In genomic region chr7:131629203-131629871, GRCh38 we compare ENCODE assay signal across 13 cellular contexts.
DNase-seq lines count a peak whose midpoint lies in the region; ATAC-seq, FAIRE-seq and TF ChIP-seq lines count a peak whose summit lies in the region.
"Had no signal": no experiment of that assay in that cellular context is flagged by ENCODE, and none has a peak within 500 bp of the region (broad histone marks: within the 10 kb centered on the region; RNA-seq: fewer than 3 reads in every experiment).

No MANE protein-coding gene starts in this region.

- H3K4me2 ChIP-seq in H1 (ENCODE audit: insufficient read depth in 1 of 2, low read depth in 2 of 2, low read length in 2 of 2): no peak overlapping the region

- peak overlapping the region; percentile 94; the same call in 1 of the 2 replicates for H2BK12ac ChIP-seq in H1 (ENCODE audit: low read depth, low read length)

- H3K9me3 ChIP-seq in H1 (ENCODE audit: insufficient read depth in 2 of 2, low read depth in 1 of 2, low read length in 1 of 2): no peaks in the 10 kb centered on the region
- no peaks in the 10 kb centered on the region for H3K9me3 ChIP-seq in lower lobe of right lung
- H3K9me3 ChIP-seq in transverse colon: no peaks in the 10 kb centered on the region
- H3K9me3 ChIP-seq in spleen: no peaks in the 10 kb centered on the region

- H3K79me2 ChIP-seq in H1 (ENCODE audit: control insufficient read depth in 1 of 2, insufficient read depth in 2 of 2, low read length in 2 of 2): no peaks in the 10 kb centered on the region

- no peak for TF ChIP-seq CTCF in H1 (IDR thresholded peaks at IDR 0.05; ENCODE audit: control extremely low read depth in 1 of 3, insufficient read depth in 1 of 3, low read depth in 1 of 3, low read length in 3 of 3)
- no peak for TF ChIP-seq CTCF in lower lobe of right lung (IDR thresholded peaks at IDR 0.05)
- no peak for TF ChIP-seq CTCF in transverse colon (IDR thresholded peaks at IDR 0.05)
- TF ChIP-seq CTCF in spleen (IDR thresholded peaks at IDR 0.05 in 8 of 11, conservative IDR thresholded peaks at IDR 0.05 in 3 of 11): no peak

- H3K23me2 ChIP-seq in H1 (ENCODE audit: low read depth, low read length): no peaks in the 10 kb centered on the region

- 87% methylated on average over 12 of the region's 14 CpGs; no CpG with 5 or more reads in 1 of the 2 experiments for WGBS in H1 (ENCODE audit: extremely low coverage in 1 of 2, insufficient coverage in 1 of 2, insufficient read length in 1 of 2, insufficient replicate concordance in 2 of 2, low coverage in 1 of 2, low lambda C conversion rate in 2 of 2, missing lambda C conversion rate in 1 of 2), 2 experiments
- 70% methylated on average over 13 of the region's 14 CpGs; no CpG with 5 or more reads in 1 of the 2 donors for WGBS in transverse colon (ENCODE audit: low coverage in 1 of 2), 2 donors
- 57 to 88% (median 63%) methylated on average over 11 to 14 of the region's 14 CpGs for WGBS in spleen, 5 donors

- no peak for TF ChIP-seq RAD21 in H1 (IDR thresholded peaks at IDR 0.05 in 1 of 2, conservative IDR thresholded peaks at IDR 0.05 in 1 of 2; ENCODE audit: low read depth in 2 of 2, low read length in 2 of 2)

- in situ Hi-C loops in transverse colon (cut with MboI; ENCODE audit: low pct_ligation_motif_present in 1 of 4, low pct_unique_long_range_greater_than_20kb in 1 of 4, low sequenced_read_pairs in 3 of 4): no loop called here

- H2BK120ac ChIP-seq in H1 (replicated peaks; ENCODE audit: low read depth, low read length): no peak overlapping the region

- H2BK20ac ChIP-seq in H1 (ENCODE audit: low read length): peak overlapping the region; percentile 66; the same call in 1 of the 2 replicates

- peak overlapping the region; percentile 60 for H4K8ac ChIP-seq in H1 (ENCODE audit: extremely low read depth, insufficient read depth, low read length)

- peak overlapping the region; percentile 80 for H2BK5ac ChIP-seq in H1 (ENCODE audit: low read depth, low read length)

- H3K14ac ChIP-seq in H1 (ENCODE audit: insufficient read length): no peak overlapping the region

- ATAC-seq in lower lobe of right lung: peak in 1 of 2 donors; percentile 30
- no peak for ATAC-seq in HG02759 (IDR thresholded peaks at IDR 0.05; ENCODE audit: unreplicated experiment)

- CTCF ChIA-PET in H1 (lab: Charles Lee; ENCODE audit: partially characterized antibody): interaction anchor here (0.8 to 11.7 kb wide), 6 partner anchors 15 to 84 kb away, joined by 3 to 93 read pairs (median 8); no protein-coding TSS in a partner anchor

- H2AK5ac ChIP-seq in H1 (ENCODE audit: low read depth, low read length): no peak overlapping the region; the same call in 1 of the 2 replicates

- no peaks in the 10 kb centered on the region for H3K79me1 ChIP-seq in H1 (ENCODE audit: low read depth, low read length)

- H3K4ac ChIP-seq in H1 (replicated peaks; ENCODE audit: insufficient read length, low read depth, low read length): peak overlapping the region; percentile 19

- H3K4me1 ChIP-seq in H1 (replicated peaks in 1 of 4; ENCODE audit: control insufficient read depth in 3 of 4, insufficient read depth in 4 of 4, low read length in 3 of 4) (peaks cover 3 to 18% (median 13%) of the 10 kb centered on the region in 4 experiments; a peak in 6 of 7 replicates), lower lobe of right lung (peaks cover 42% of the 10 kb centered on the region), transverse colon (no peaks in the 10 kb centered on the region), spleen (peaks cover 0 to 47% (median 15%) of the 10 kb centered on the region in 6 donors)

- H3K23ac ChIP-seq in H1 (ENCODE audit: insufficient read length): no peak overlapping the region

- peak overlapping the region; percentile 91 for H4K91ac ChIP-seq in H1 (replicated peaks; ENCODE audit: insufficient read length, low read length)

- intact Hi-C loops in lower lobe of right lung (cut with DNase I): no loop called here
- intact Hi-C loops in transverse colon (cut with DNase I; ENCODE audit: low total_unique reads): no loop called here
- intact Hi-C loops in spleen (cut with DNase I; ENCODE audit: low total_unique reads): no loop called here

- no peaks in the 10 kb centered on the region for H3K36me3 ChIP-seq in H1 (ENCODE audit: control insufficient read depth in 2 of 4, insufficient read depth in 4 of 4, low read length in 3 of 4)
- no peaks in the 10 kb centered on the region for H3K36me3 ChIP-seq in lower lobe of right lung
- H3K36me3 ChIP-seq in transverse colon: no peaks in the 10 kb centered on the region
- H3K36me3 ChIP-seq in spleen: no peaks in the 10 kb centered on the region

- no peak for FAIRE-seq in H1 (lab: Jason Lieb, UNC)

- H3K9ac ChIP-seq in H1 (replicated peaks in 1 of 4; ENCODE audit: extremely low read depth in 1 of 4, low read depth in 3 of 4, low read length in 3 of 4): no peak overlapping the region

- POLR2A ChIA-PET in H1 (lab: Charles Lee; ENCODE audit: partially characterized antibody): interaction anchor here (1.0 to 2.1 kb wide), 4 partner anchors 22 to 109 kb away, joined by 3 to 5 read pairs (median 4); no protein-coding TSS in a partner anchor

- H3K4me3 ChIP-seq in H1 (ENCODE audit: extremely low read depth in 1 of 4, insufficient read depth in 2 of 4, low read depth in 3 of 4, low read length in 4 of 4) (no peak overlapping the region), lower lobe of right lung (no peak overlapping the region), transverse colon (no peak overlapping the region), spleen (no peak overlapping the region)
- H3K4me3 ChIP-seq: skin epidermis had no signal

- H3K18ac ChIP-seq in H1 (ENCODE audit: extremely low read depth, low read length): peak overlapping the region; percentile 62

- H3K27me3 ChIP-seq in H1 (replicated peaks in 1 of 4; ENCODE audit: control insufficient read depth in 3 of 4, extremely low read depth in 1 of 4, insufficient read depth in 3 of 4, low read length in 3 of 4) (no peaks in the 10 kb centered on the region), lower lobe of right lung (ENCODE audit: low read depth) (peaks cover 4% of the 10 kb centered on the region), transverse colon (no peaks in the 10 kb centered on the region), spleen (replicated peaks in 1 of 7) (peaks cover 0 to 9% (median 0%) of the 10 kb centered on the region in 7 donors)

- H2BK15ac ChIP-seq in H1 (ENCODE audit: low read length): peak overlapping the region; percentile 14; the same call in 1 of the 2 replicates

- DNase-seq in A172 (ENCODE audit: low spot score): peak; percentile 93
- DNase-seq in LHCN-M2 (ENCODE audit: low read depth): peak; percentile 63
- DNase-seq in H1 (ENCODE audit: low read depth in 1 of 2, low spot score in 2 of 2): no peak
- no peak for DNase-seq in lower lobe of right lung
- DNase-seq in transverse colon: no peak
- no peak for DNase-seq in NOMO-1 treated with dmso at 0.1 percent for 144 hours (lab: John Stamatoyannopoulos, UW; ENCODE audit: unreplicated experiment)
- no peak for DNase-seq in spleen
- DNase-seq: activated T-cell treated with anti-CD3 and anti-CD28 coated beads, Interleukin-2, amount 50 U/mL, for 48 hours; DND-41; NCI-H1930 had no signal

- H2AFZ ChIP-seq in H1 (ENCODE audit: low read length): no peak overlapping the region

- no peak overlapping the region for H3K56ac ChIP-seq in H1 (replicated peaks; ENCODE audit: insufficient read length, low read depth, low read length)

- H4K20me1 ChIP-seq in H1 (replicated peaks in 1 of 2; ENCODE audit: control insufficient read depth in 1 of 2, insufficient read depth in 2 of 2, low read length in 2 of 2): no peaks in the 10 kb centered on the region

- H3K27ac ChIP-seq in H1 (ENCODE audit: low read depth, low read length): no peak overlapping the region
- H3K27ac ChIP-seq in lower lobe of right lung: peak overlapping the region; percentile 48
- no peak overlapping the region for H3K27ac ChIP-seq in transverse colon
- H3K27ac ChIP-seq in spleen: peak overlapping the region in 1 of 8 donors; percentile 4
- H3K27ac ChIP-seq: VCaP had no signal

- TF ChIP-seq EP300 in H1 (IDR thresholded peaks at IDR 0.05; ENCODE audit: borderline replicate concordance in 1 of 2, low read depth in 2 of 2, low read length in 2 of 2): no peak
- TF ChIP-seq EP300 in transverse colon (IDR thresholded peaks at IDR 0.05; ENCODE audit: low read depth): no peak

- TF ChIP-seq POLR2A in H1 (IDR thresholded peaks at IDR 0.05; ENCODE audit: control extremely low read depth in 1 of 2, low read depth in 2 of 2, low read length in 2 of 2) (no peak), transverse colon (IDR thresholded peaks at IDR 0.05) (no peak), spleen (IDR thresholded peaks at IDR 0.05) (no peak)

- H4K5ac ChIP-seq in H1 (ENCODE audit: insufficient read length, low read depth, low read length): no peak overlapping the region

TF ChIP-seq in H1, 55 proteins besides CTCF, POLR2A, EP300 and RAD21:
- TF ChIP-seq MAFK (IDR thresholded peaks at IDR 0.05; ENCODE audit: low read depth, low read length): no peak
- TF ChIP-seq JUND (IDR thresholded peaks at IDR 0.05; ENCODE audit: low read length): no peak
- TF ChIP-seq USF2 (IDR thresholded peaks at IDR 0.05; ENCODE audit: low read length): no peak
- no peak for TF ChIP-seq TBP (IDR thresholded peaks at IDR 0.05; ENCODE audit: low read depth, low read length)
- no peak for TF ChIP-seq RNF2 (IDR thresholded peaks at IDR 0.05; ENCODE audit: borderline replicate concordance, low read depth, low read length, missing control alignments, poor library complexity, severe bottlenecking)

Comparison
In these comparisons a context has a peak if more than half of its experiments do, and no peak if none do; other contexts are left out.
1. DNase-seq: peak in A172 (single experiment) and LHCN-M2 (single experiment); none in H1 (0 of 2), lower lobe of right lung (single experiment), transverse colon (single experiment), NOMO-1 treated with dmso at 0.1 percent for 144 hours (single experiment) and spleen (single experiment).